Comparison of ENCODE assay signal across 1 cellular context in genomic region chr1:7641587-7642417, GRCh38.
TF ChIP-seq lines count a peak whose summit lies in the region.

No MANE protein-coding gene starts in this region.

TF ChIP-seq in SK-N-SH treated with all-trans-retinoic acid at 6 μM for 48 hours, 23 proteins besides CTCF, POLR2A, EP300 and RAD21 (continued from another document):
- TF ChIP-seq, protein P1, sequence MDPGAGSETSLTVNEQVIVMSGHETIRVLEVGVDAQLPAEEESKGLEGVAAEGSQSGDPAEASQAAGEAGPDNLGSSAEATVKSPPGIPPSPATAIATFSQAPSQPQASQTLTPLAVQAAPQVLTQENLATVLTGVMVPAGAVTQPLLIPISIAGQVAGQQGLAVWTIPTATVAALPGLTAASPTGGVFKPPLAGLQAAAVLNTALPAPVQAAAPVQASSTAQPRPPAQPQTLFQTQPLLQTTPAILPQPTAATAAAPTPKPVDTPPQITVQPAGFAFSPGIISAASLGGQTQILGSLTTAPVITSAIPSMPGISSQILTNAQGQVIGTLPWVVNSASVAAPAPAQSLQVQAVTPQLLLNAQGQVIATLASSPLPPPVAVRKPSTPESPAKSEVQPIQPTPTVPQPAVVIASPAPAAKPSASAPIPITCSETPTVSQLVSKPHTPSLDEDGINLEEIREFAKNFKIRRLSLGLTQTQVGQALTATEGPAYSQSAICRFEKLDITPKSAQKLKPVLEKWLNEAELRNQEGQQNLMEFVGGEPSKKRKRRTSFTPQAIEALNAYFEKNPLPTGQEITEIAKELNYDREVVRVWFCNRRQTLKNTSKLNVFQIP (CRISPR knock-in tag; IDR thresholded peaks at IDR 0.05; ENCODE audit: borderline replicate concordance, low read depth): no peak
- TF ChIP-seq ZFP30 (CRISPR knock-in tag; IDR thresholded peaks at IDR 0.05) (no peak), CSDC2 (CRISPR knock-in tag; IDR thresholded peaks at IDR 0.05) (no peak)
- TF ChIP-seq, protein P2, sequence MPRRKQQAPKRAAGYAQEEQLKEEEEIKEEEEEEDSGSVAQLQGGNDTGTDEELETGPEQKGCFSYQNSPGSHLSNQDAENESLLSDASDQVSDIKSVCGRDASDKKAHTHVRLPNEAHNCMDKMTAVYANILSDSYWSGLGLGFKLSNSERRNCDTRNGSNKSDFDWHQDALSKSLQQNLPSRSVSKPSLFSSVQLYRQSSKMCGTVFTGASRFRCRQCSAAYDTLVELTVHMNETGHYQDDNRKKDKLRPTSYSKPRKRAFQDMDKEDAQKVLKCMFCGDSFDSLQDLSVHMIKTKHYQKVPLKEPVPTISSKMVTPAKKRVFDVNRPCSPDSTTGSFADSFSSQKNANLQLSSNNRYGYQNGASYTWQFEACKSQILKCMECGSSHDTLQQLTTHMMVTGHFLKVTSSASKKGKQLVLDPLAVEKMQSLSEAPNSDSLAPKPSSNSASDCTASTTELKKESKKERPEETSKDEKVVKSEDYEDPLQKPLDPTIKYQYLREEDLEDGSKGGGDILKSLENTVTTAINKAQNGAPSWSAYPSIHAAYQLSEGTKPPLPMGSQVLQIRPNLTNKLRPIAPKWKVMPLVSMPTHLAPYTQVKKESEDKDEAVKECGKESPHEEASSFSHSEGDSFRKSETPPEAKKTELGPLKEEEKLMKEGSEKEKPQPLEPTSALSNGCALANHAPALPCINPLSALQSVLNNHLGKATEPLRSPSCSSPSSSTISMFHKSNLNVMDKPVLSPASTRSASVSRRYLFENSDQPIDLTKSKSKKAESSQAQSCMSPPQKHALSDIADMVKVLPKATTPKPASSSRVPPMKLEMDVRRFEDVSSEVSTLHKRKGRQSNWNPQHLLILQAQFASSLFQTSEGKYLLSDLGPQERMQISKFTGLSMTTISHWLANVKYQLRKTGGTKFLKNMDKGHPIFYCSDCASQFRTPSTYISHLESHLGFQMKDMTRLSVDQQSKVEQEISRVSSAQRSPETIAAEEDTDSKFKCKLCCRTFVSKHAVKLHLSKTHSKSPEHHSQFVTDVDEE (CRISPR knock-in tag; IDR thresholded peaks at IDR 0.05): no peak
